20 cellular contexts compared by ENCODE assay signal in genomic region chr16:35574011-35574410, GRCh38.
"Had no signal": no experiment of that assay in that cellular context is flagged by ENCODE, and none has a peak within 500 bp of the region (broad histone marks: within the 10 kb centered on the region; RNA-seq: fewer than 3 reads in every experiment).

No MANE protein-coding gene starts in this region.

- H3K4me1 ChIP-seq: SJSA1 had no signal

- DNase-seq: Kasumi-1, MM.1S, NCI-H1092 treated with DMSO at 0.1 percent for 48 hours, NCI-H1436, NCI-H187, NCI-H2029, NCI-H2081 treated with DMSO at 0.1 percent for 48 hours, NCI-H2171, NCI-H226, NCI-H446, NCI-H510A, NCI-H524 treated with DMSO at 0.1 percent for 48 hours, NCI-H69, Right ventricle myocardium superior, SIG-M5, T-helper 1 cell had no signal

- H3K27ac ChIP-seq: KMS-11, SJSA1, SK-N-MC had no signal

- ATAC-seq: K562 had no signal

- H3K9ac ChIP-seq: KMS-11 had no signal

- H3K36me3 ChIP-seq: SJSA1 had no signal

- H3K4me3 ChIP-seq: K562, SJSA1, SK-N-MC had no signal

- H3K27me3 ChIP-seq: SJSA1 had no signal
